8 cellular contexts compared by ENCODE assay signal in the genomic region with DNA sequence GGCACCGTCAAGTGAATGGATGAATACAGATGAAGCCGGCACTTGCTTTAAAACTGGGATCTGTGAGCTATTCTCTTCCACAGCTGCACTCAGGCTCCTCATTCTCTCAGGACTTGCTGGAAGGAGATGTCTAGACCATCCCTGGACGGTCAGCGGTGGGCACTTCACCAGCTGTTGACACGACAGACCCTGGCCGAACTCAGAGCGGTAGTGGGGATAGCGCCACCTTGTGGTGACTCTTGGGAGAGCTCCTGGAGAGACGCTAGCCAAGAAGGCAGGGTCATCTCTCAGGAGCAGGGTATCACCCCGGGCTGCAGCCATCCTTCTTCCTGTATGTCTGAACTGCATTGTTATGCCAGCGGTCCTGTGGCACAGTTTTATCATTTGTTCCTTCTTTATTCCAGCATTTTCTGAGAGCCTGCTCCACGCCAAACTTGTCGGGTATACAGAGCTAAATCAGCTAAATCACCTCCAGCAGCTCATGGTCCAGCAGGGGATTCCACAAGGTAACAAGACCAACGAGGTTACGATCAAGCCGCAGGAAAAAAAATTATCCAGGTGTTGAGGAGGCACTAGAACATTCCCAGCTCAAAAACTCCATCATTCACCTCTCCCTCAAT. TPM values are rescaled to one million over a fixed set of nuclear protein-coding genes. Genes with fewer than 3 reads are reported as not detected.
DNase-seq lines count a peak whose midpoint lies in the region; ATAC-seq, FAIRE-seq and TF ChIP-seq lines count a peak whose summit lies in the region.

No MANE protein-coding gene starts in this region.

- H3K4me3 ChIP-seq in AG10803 (ENCODE audit: low read length) (no peak overlapping the region), OCI-LY1 (ENCODE audit: low read depth, low read length, poor library complexity, severe bottlenecking) (no peak overlapping the region), fibroblast of the aortic adventitia (ENCODE audit: low read depth, low read length) (no peak overlapping the region), aorta (ENCODE audit: low read length in 2 of 2) (no peak overlapping the region)

- H3K79me2 ChIP-seq in OCI-LY1 (ENCODE audit: insufficient read depth, low read length) = no peaks in the 10 kb centered on the region

- H3K4me2 ChIP-seq in OCI-LY1 (ENCODE audit: low read length) = no peak overlapping the region

- H3K9me3 ChIP-seq in OCI-LY1 (ENCODE audit: low read length) (no peaks in the 10 kb centered on the region), aorta (ENCODE audit: control insufficient read depth, low read length) (no peaks in the 10 kb centered on the region)

- H3K36me3 ChIP-seq in OCI-LY1 (ENCODE audit: insufficient read depth, low read length) = no peaks in the 10 kb centered on the region
- no peaks in the 10 kb centered on the region for H3K36me3 ChIP-seq in aorta (ENCODE audit: control insufficient read depth in 1 of 2, insufficient read depth in 2 of 2, low read length in 1 of 2)

- H4K20me1 ChIP-seq in OCI-LY1 (ENCODE audit: insufficient read depth, low read length) = no peaks in the 10 kb centered on the region

- H3F3A ChIP-seq in OCI-LY1 (ENCODE audit: insufficient read depth, low read length) = no peaks in the 10 kb centered on the region

- H3K9me2 ChIP-seq in OCI-LY1 (ENCODE audit: low read depth, low read length) = no peaks in the 10 kb centered on the region

- DNase-seq in AG10803 (ENCODE audit: low read depth) = no peak
- no peak for DNase-seq in GM19239 (ENCODE audit: insufficient read length, low spot score)
- peak; percentile 87 for DNase-seq in activated T-cell treated with anti-CD3 and anti-CD28 coated beads, Interleukin-2, amount 50 U/mL, for 48 hours
- peak; percentile 57 for DNase-seq in fibroblast of the aortic adventitia (ENCODE audit: low read depth)
- peak in 33 of 56 donors; percentile 11 to 78 (median 34) for DNase-seq in nucleus accumbens (lab: John Stamatoyannopoulos, UW)
- peak; percentile 77 to 93 for DNase-seq in aorta

- TF ChIP-seq CTCF in AG10803 (conservative IDR thresholded peaks at IDR 0.05; ENCODE audit: low read length) = peak; percentile 85
- TF ChIP-seq CTCF in OCI-LY1 (IDR thresholded peaks at IDR 0.05; ENCODE audit: low read length) = peak; percentile 89
- peak; percentile 90 for TF ChIP-seq CTCF in fibroblast of the aortic adventitia (IDR thresholded peaks at IDR 0.05; ENCODE audit: insufficient read depth, low read length)

- WGBS in aorta, 2 donors = 29 to 31% methylated on average over 16 of the region's 16 CpGs

- H3K27ac ChIP-seq in OCI-LY1 (ENCODE audit: low read depth, low read length, poor library complexity, severe bottlenecking) = no peak overlapping the region
- no peak overlapping the region for H3K27ac ChIP-seq in aorta (ENCODE audit: low read depth in 1 of 2, low read length in 2 of 2)

- H3K27me3 ChIP-seq in OCI-LY1 (ENCODE audit: insufficient read depth, low read length) = peaks cover 4% of the 10 kb centered on the region
- no peaks in the 10 kb centered on the region for H3K27me3 ChIP-seq in aorta (ENCODE audit: control insufficient read depth in 1 of 2, insufficient read depth in 2 of 2, low read length in 1 of 2)

- ATAC-seq in aorta (ENCODE audit: low FRiP score) (peak; percentile 73), HG03442 (IDR thresholded peaks at IDR 0.05; ENCODE audit: unreplicated experiment) (no peak)

- H3K9ac ChIP-seq in OCI-LY1 (ENCODE audit: low read length) = no peak overlapping the region

- H2AFZ ChIP-seq in OCI-LY1 (ENCODE audit: low read length) = no peak overlapping the region

- H3K4me1 ChIP-seq in OCI-LY1 (ENCODE audit: insufficient read depth, low read length, severe bottlenecking) (no peaks in the 10 kb centered on the region), aorta (ENCODE audit: control insufficient read depth in 1 of 2, insufficient read depth in 2 of 2, low read length in 2 of 2) (no peaks in the 10 kb centered on the region)

- peak; percentile 53 for FAIRE-seq in GM19239 (lab: Jason Lieb, UNC)

- intact Hi-C loops in aorta (cut with DNase I) = loop anchor here in 1 of 2 donors (5.0 kb wide), 1 partner anchor 136 kb away; a partner anchor contains a TSS

RNA-seq across cellular contexts. Expression of a gene that starts 10.0 kb away (rescaled TPM):
- total RNA-seq in fibroblast of the aortic adventitia (ENCODE audit: low replicate concordance) = not detected in 2 replicates
- total RNA-seq in aorta = not detected
- not detected for polyA plus RNA-seq in aorta

RNA-seq across cellular contexts. Expression of a gene that starts 11.0 kb away (rescaled TPM):
- total RNA-seq in fibroblast of the aortic adventitia (ENCODE audit: low replicate concordance) = 0.08 and 0.09 TPM in 2 replicates
- under 1 TPM in 1 of 2 donors, not detected in 1; 0.10 TPM for total RNA-seq in aorta
- polyA plus RNA-seq in aorta = under 1 TPM in 1 of 2 donors, not detected in 1; 0.50 TPM

RNA-seq across cellular contexts. Expression of a gene that starts 16.6 kb away (rescaled TPM):
- total RNA-seq in fibroblast of the aortic adventitia (ENCODE audit: low replicate concordance) = 0.18 and 0.98 TPM in 2 replicates
- total RNA-seq in aorta = 1 to 10 TPM in 1 of 2 donors, under 1 TPM in 1; 0.55 to 4.9 TPM
- not detected for polyA plus RNA-seq in aorta

RNA-seq across cellular contexts. Expression of a gene that starts 30.4 kb away (rescaled TPM):
- total RNA-seq in fibroblast of the aortic adventitia (ENCODE audit: low replicate concordance) = 52.4 and 95.9 TPM in 2 replicates
- 10 to 100 TPM; 44.8 to 50.6 TPM for total RNA-seq in aorta
- polyA plus RNA-seq in aorta = 10 to 100 TPM; 48.0 to 57.1 TPM

RNA-seq across cellular contexts. Expression of a gene that starts 30.9 kb away (rescaled TPM):
- 39.7 and 65.3 TPM in 2 replicates for total RNA-seq in fibroblast of the aortic adventitia (ENCODE audit: low replicate concordance)
- 100 to 1,000 TPM; 153 to 155 TPM for total RNA-seq in aorta
- 10 to 100 TPM; 65.3 to 65.5 TPM for polyA plus RNA-seq in aorta

Comparison
In these comparisons a context has a peak if more than half of its experiments do, and no peak if none do; other contexts are left out.
1. DNase-seq: peak in activated T-cell treated with anti-CD3 and anti-CD28 coated beads, Interleukin-2, amount 50 U/mL, for 48 hours (2 of 2), fibroblast of the aortic adventitia (single experiment), nucleus accumbens (33 of 56) and aorta (2 of 2); none in AG10803 (single experiment) and GM19239 (single experiment).
2. Peak in every context shown above with its lines, with median percentiles within 50 percentile points of each other: CTCF ChIP-seq.